In the genomic region with DNA sequence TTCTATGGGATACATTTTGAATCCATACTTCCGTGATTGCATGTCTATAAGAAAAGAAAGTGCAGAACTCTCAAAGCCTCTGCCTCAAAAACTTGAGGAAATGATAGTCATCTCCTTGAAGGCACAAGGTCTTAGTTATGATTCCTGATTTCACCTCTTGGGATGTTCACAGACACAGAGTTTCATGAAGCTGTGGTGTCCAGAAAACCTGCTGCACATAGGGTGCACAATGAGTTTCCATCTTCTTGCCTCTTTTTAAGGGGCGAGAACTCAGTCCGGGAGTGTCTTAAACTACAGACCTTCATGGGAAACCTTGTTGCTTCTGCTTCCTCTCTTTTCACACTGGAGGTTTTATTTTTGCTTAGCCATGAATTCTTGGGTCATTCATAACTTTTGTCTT, we compare ENCODE assay signal across 3 cellular contexts. TPM values are rescaled to one million over a fixed set of nuclear protein-coding genes. Genes with fewer than 3 reads are reported as not detected.
"Had no signal": no experiment of that assay in that cellular context is flagged by ENCODE, and none has a peak within 500 bp of the region (broad histone marks: within the 10 kb centered on the region; RNA-seq: fewer than 3 reads in every experiment).

No MANE protein-coding gene starts in this region.

RNA-seq across cellular contexts. Expression of a gene that starts 36.5 kb away (rescaled TPM):
- total RNA-seq: naive thymus-derived CD8-positive, alpha-beta T cell; natural killer cell treated with Interleukin-12 subunit alpha and Interleukin-12 subunit beta and Interleukin-15 and Interleukin-18, amount 100 ng/mL, for 72 hours; osteocyte had no signal
- polyA plus RNA-seq: naive thymus-derived CD8-positive, alpha-beta T cell had no signal
